Comparison of ENCODE assay signal across 8 cellular contexts in the genomic region with DNA sequence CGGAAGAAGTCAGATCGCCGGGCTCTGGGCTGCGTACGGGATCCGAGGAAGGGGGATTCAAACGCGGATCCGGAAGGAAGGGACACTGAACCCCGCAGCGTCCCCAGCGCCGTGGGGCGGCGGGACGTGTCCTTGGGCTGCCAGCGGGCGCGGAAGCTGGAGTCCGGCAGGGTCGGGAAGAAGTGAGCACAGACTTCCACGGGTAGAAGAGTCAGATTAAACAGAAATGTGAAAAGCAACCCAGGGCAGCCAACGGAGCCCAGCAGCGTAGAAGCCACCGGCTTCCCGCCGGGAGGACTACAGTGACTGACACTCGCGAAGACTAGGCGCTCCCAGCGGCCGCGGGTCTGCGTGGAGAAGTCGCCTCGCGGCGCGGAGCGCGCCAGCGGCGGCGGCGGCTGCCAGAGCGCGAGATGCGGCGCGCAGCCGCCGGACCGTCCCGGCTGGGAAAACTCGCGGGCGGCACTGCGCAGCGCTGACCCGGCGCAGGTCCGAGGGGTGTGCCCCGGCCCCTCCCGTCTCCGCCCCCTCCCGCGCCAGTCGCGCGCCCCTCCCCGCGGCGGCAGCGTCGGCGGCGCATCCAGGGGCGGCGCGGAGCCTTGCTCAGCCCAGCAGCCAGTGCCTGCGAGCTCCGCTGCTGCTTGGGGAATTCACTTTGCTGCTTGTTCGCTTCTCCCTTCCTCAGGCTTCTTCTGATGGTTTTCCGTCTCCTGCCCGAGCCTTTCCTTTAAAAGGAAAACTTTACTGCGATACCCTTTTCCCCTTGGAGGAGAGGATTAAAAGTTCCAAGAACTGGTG. TPM values are rescaled to one million over a fixed set of nuclear protein-coding genes. Genes with fewer than 3 reads are reported as not detected.
DNase-seq lines count a peak whose midpoint lies in the region; ATAC-seq and TF ChIP-seq lines count a peak whose summit lies in the region.

A gene (plus strand): TSS at position 618 of the 798 bp plus-strand sequence. CDS start 239 bp downstream, outside the sequence.

- TF ChIP-seq RAD21 in HCT116 (IDR thresholded peaks at IDR 0.05; ENCODE audit: low read depth), result no peak

- TF ChIP-seq CTCF in HCT116 (IDR thresholded peaks at IDR 0.05 in 2 of 3, conservative IDR thresholded peaks at IDR 0.05 in 1 of 3; ENCODE audit: borderline replicate concordance in 1 of 3, insufficient read depth in 1 of 3, low read depth in 2 of 3, low read length in 2 of 3), result no peak
- no peak for TF ChIP-seq CTCF in neutrophil (IDR thresholded peaks at IDR 0.05)

- no peak within 1 kb of the TSS for H3K27ac Mint-ChIP-seq in activated T-helper 17 cell treated with anti-CD3 and anti-CD28 coated beads, Interleukin-2, amount 50 U/mL, for 72 hours

- no peaks in the 10 kb centered on the region for H3K9me2 ChIP-seq in HCT116 (ENCODE audit: insufficient read depth)
- H3K9me2 ChIP-seq in Karpas-422 (replicated peaks; ENCODE audit: insufficient read depth, low read length), result no peaks in the 10 kb centered on the region

- no peaks in the 10 kb centered on the region for H4K20me1 ChIP-seq in HCT116 (ENCODE audit: insufficient read depth)
- no peaks in the 10 kb centered on the region for H4K20me1 ChIP-seq in Karpas-422 (ENCODE audit: insufficient read depth, low read depth, low read length)

- peak within 1 kb of the TSS; percentile 82 to 90 for H3K4me3 ChIP-seq in HCT116 (replicated peaks in 1 of 2; ENCODE audit: low read depth in 1 of 2, low read length in 2 of 2)
- H3K4me3 ChIP-seq in neutrophil (ENCODE audit: low read depth in 1 of 2, low read length in 1 of 2), result peak within 1 kb of the TSS; percentile 40 to 55
- H3K4me3 ChIP-seq in Karpas-422 (ENCODE audit: low read length), result no peak within 1 kb of the TSS

- intact Hi-C loops in HCT116 (cut with micrococcal nuclease), result loop anchor here (5.0 kb wide), 1 partner anchor 954 kb away; no protein-coding TSS in a partner anchor

- DNase-seq in NCI-H446 (lab: John Stamatoyannopoulos, UW), result peak; percentile 2 to 44
- no peak for DNase-seq in NCI-H446 treated with DMSO at 0.1 percent for 48 hours (lab: John Stamatoyannopoulos, UW)
- peak; percentile 32 for DNase-seq in HCT116 (ENCODE audit: low read depth, low spot score)
- peak; percentile 29 to 90 (median 84) for DNase-seq in NCI-H1417 (lab: John Stamatoyannopoulos, UW)
- peak; percentile 19 for DNase-seq in globus pallidus (ENCODE audit: low spot score)
- no peak for DNase-seq in Karpas-422

- H3K4me1 ChIP-seq in HCT116 (ENCODE audit: control insufficient read depth in 1 of 2, insufficient read depth in 2 of 2, low read length in 2 of 2), result peaks cover 5 to 29% of the 10 kb centered on the region in 2 experiments
- H3K4me1 ChIP-seq in neutrophil (ENCODE audit: control insufficient read depth in 1 of 2, insufficient read depth in 1 of 2, low read depth in 1 of 2, low read length in 1 of 2), result peaks cover 22 to 29% of the 10 kb centered on the region in 2 experiments
- no peaks in the 10 kb centered on the region for H3K4me1 ChIP-seq in Karpas-422 (ENCODE audit: low read length)

- H3K4me2 ChIP-seq in HCT116 (ENCODE audit: low read length), result peak within 1 kb of the TSS; percentile 99
- no peak within 1 kb of the TSS for H3K4me2 ChIP-seq in Karpas-422 (ENCODE audit: low read depth, low read length, poor library complexity, severe bottlenecking)

- no peaks in the 10 kb centered on the region for H3K36me3 Mint-ChIP-seq in activated T-helper 17 cell treated with anti-CD3 and anti-CD28 coated beads, Interleukin-2, amount 50 U/mL, for 72 hours (ENCODE audit: low read depth)

- H3K9ac ChIP-seq in HCT116 (ENCODE audit: low read length) (peak within 1 kb of the TSS; percentile 57), Karpas-422 (ENCODE audit: low read length) (no peak within 1 kb of the TSS)

- H3K36me3 ChIP-seq in HCT116 (ENCODE audit: control insufficient read depth in 1 of 2, insufficient read depth in 2 of 2, low read length in 2 of 2) (no peaks in the 10 kb centered on the region), neutrophil (no peaks in the 10 kb centered on the region), Karpas-422 (ENCODE audit: insufficient read depth, low read length) (no peaks in the 10 kb centered on the region)

- H3K79me2 ChIP-seq in HCT116 (ENCODE audit: insufficient read depth, low read length) (peaks cover 13% of the 10 kb centered on the region; the same call in 1 of the 2 replicates), Karpas-422 (ENCODE audit: low read length) (no peaks in the 10 kb centered on the region)

- H2AFZ ChIP-seq in HCT116 (ENCODE audit: low read depth, low read length, poor library complexity, severe bottlenecking) (peak within 1 kb of the TSS; percentile 85), Karpas-422 (ENCODE audit: low read length) (no peak within 1 kb of the TSS)

- no peaks in the 10 kb centered on the region for H3K4me1 Mint-ChIP-seq in activated T-helper 17 cell treated with anti-CD3 and anti-CD28 coated beads, Interleukin-2, amount 50 U/mL, for 72 hours

- H3K27ac ChIP-seq in HCT116 (ENCODE audit: low read depth, low read length), result peak within 1 kb of the TSS; percentile 70
- H3K27ac ChIP-seq in neutrophil, result no peak within 1 kb of the TSS
- H3K27ac ChIP-seq in Karpas-422 (ENCODE audit: low read length), result no peak within 1 kb of the TSS

- POLR2A ChIA-PET in HCT116 (lab: Charles Lee), result no interaction called here

- CTCF ChIA-PET in HCT116 (lab: Charles Lee), result interaction anchor here (0.9 to 3.2 kb wide), 7 partner anchors 125 to 958 kb away, joined by 3 to 20 read pairs (median 8); no protein-coding TSS in a partner anchor

- H3K9me3 Mint-ChIP-seq in activated T-helper 17 cell treated with anti-CD3 and anti-CD28 coated beads, Interleukin-2, amount 50 U/mL, for 72 hours, result no peaks in the 10 kb centered on the region

- H3K9me3 ChIP-seq in HCT116 (ENCODE audit: control insufficient read depth in 1 of 2, insufficient read depth in 1 of 2, low read depth in 1 of 2, low read length in 2 of 2) (no peaks in the 10 kb centered on the region), neutrophil (no peaks in the 10 kb centered on the region), Karpas-422 (ENCODE audit: low read length) (no peaks in the 10 kb centered on the region)

- H3K4me3 Mint-ChIP-seq in activated T-helper 17 cell treated with anti-CD3 and anti-CD28 coated beads, Interleukin-2, amount 50 U/mL, for 72 hours, result peak within 1 kb of the TSS; percentile 51

- H3K27me3 ChIP-seq in HCT116 (ENCODE audit: insufficient read depth, low read length), result no peaks in the 10 kb centered on the region
- H3K27me3 ChIP-seq in neutrophil, result peaks cover 100% of the 10 kb centered on the region
- H3K27me3 ChIP-seq in Karpas-422 (ENCODE audit: low read length), result no peaks in the 10 kb centered on the region

- RAD21 ChIA-PET in HCT116 (lab: Charles Lee; ENCODE audit: low non-redundant PET in 1 of 2, low total read pairs in 2 of 2, uncharacterized antibody in 2 of 2, unreplicated experiment in 2 of 2), result no interaction called here

- peak; percentile 82 for ATAC-seq in HCT116
- peak; percentile 26 for ATAC-seq in activated T-helper 17 cell treated with anti-CD3 and anti-CD28 coated beads, Interleukin-2, amount 50 U/mL, for 72 hours (replicated peaks)

- peaks cover 43% of the 10 kb centered on the region for H3K27me3 Mint-ChIP-seq in activated T-helper 17 cell treated with anti-CD3 and anti-CD28 coated beads, Interleukin-2, amount 50 U/mL, for 72 hours

- no TSS peak for BruUV-seq in HCT116 (replicated peaks; lab: Mats Ljungman, UMichigan)

- peak; percentile 64 for TF ChIP-seq POLR2A in HCT116 (IDR thresholded peaks at IDR 0.05; ENCODE audit: borderline replicate concordance, extremely low read depth, insufficient read depth, insufficient read length)

TF ChIP-seq in HCT116, 20 proteins besides CTCF, POLR2A, EP300 and RAD21:
- no peak for TF ChIP-seq JUND (IDR thresholded peaks at IDR 0.05)
- TF ChIP-seq, protein P1, sequence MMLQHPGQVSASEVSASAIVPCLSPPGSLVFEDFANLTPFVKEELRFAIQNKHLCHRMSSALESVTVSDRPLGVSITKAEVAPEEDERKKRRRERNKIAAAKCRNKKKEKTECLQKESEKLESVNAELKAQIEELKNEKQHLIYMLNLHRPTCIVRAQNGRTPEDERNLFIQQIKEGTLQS (IDR thresholded peaks at IDR 0.05), result no peak
- peak; percentile 25; the same call in 1 of the 2 replicates for TF ChIP-seq SP1 (IDR thresholded peaks at IDR 0.05; ENCODE audit: low read depth)
- TF ChIP-seq POLR2AphosphoS5 (IDR thresholded peaks at IDR 0.05; ENCODE audit: low read depth, low read length), result peak; percentile 77
- TF ChIP-seq EZH2phosphoT487 (IDR thresholded peaks at IDR 0.05; ENCODE audit: borderline replicate concordance), result no peak
- TF ChIP-seq, protein P2, sequence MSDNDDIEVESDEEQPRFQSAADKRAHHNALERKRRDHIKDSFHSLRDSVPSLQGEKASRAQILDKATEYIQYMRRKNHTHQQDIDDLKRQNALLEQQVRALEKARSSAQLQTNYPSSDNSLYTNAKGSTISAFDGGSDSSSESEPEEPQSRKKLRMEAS (IDR thresholded peaks at IDR 0.05), result peak; percentile 43; the same call in 1 of the 2 replicates
- TF ChIP-seq TCF7L2 (IDR thresholded peaks at IDR 0.05; ENCODE audit: borderline replicate concordance, extremely low read depth, insufficient read depth, insufficient read length), result peak; percentile 30

RNA-seq across cellular contexts. Expression of the gene that starts here (rescaled TPM):
- 4.0 TPM for total RNA-seq in HCT116 (2021; ENCODE audit: unreplicated experiment)
- 0.45 and 0.78 TPM in 2 replicates for polyA plus RNA-seq in HCT116 (2012)
- not detected for total RNA-seq in activated T-helper 17 cell treated with anti-CD3 and anti-CD28 coated beads, Interleukin-2, amount 50 U/mL, for 72 hours
- not detected in 2 replicates for total RNA-seq in Karpas-422 (2014; rRNA removed; shearing (Covaris generic); ENCODE audit: low replicate concordance)

Comparison
In these comparisons a context has a peak if more than half of its experiments do, and no peak if none do; other contexts are left out.
1. DNase-seq: peak in NCI-H446 (2 of 2), HCT116 (single experiment), NCI-H1417 (3 of 3) and globus pallidus (single experiment); none in NCI-H446 treated with DMSO at 0.1 percent for 48 hours (single experiment) and Karpas-422 (single experiment).
2. Peak in ATAC-seq in activated T-helper 17 cell treated with anti-CD3 and anti-CD28 coated beads, Interleukin-2, amount 50 U/mL, for 72 hours; RNA of the gene not detected or under 1 TPM.